In the genomic region with DNA sequence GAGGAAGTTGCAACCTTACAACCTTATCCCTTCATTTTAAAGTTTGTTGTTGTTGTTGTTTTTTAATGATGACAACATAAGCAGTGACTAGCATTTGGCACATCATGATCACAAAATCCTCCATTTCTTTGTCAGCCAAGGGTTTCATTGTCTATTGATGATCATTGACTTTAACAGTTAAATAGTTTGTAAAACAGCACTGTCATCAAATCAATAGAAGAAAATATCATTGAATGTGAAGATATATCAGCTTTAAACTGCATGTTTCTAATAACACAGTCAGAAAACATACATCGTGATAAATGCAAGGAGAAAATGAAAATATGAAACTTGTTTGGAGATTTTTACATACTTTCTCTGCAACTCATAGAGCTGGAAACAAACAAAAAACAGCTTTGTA, we compare ENCODE assay signal across 22 cellular contexts.
DNase-seq lines count a peak whose midpoint lies in the region; ATAC-seq, FAIRE-seq and TF ChIP-seq lines count a peak whose summit lies in the region.
"Had no signal": no experiment of that assay in that cellular context is flagged by ENCODE, and none has a peak within 500 bp of the region (broad histone marks: within the 10 kb centered on the region; RNA-seq: fewer than 3 reads in every experiment).

No MANE protein-coding gene starts in this region.

- CTCF ChIA-PET in A549 (lab: Yijun Ruan, JAX) (no interaction called here), IMR-90 (lab: Yijun Ruan, JAX) (no interaction called here)
- CTCF ChIA-PET in activated CD8-positive, alpha-beta memory T cell treated with anti-CD3 and anti-CD28 coated beads, Interleukin-2, amount 10 ng/mL, durations not matched to agents 7 days and 5 days (lab: Charles Lee) = no interaction called here

- H3K18ac ChIP-seq in IMR-90 (ENCODE audit: low read depth, low read length) = no peak overlapping the region

- H3K56ac ChIP-seq in IMR-90 (ENCODE audit: extremely low read depth, insufficient read depth, low read length) = no peak overlapping the region

- no peak for DNase-seq in A549 (ENCODE audit: low read depth in 1 of 2, low spot score in 1 of 2)
- no peak for DNase-seq in IMR-90
- DNase-seq in activated CD8-positive, alpha-beta memory T cell treated with anti-CD3 and anti-CD28 coated beads, Interleukin-2, amount 10 ng/mL, durations not matched to agents 7 days and 5 days = no peak
- DNase-seq: 8988T; AML-193; Caco-2; Calu3; CD4-positive, alpha-beta T cell; CD8-positive, alpha-beta T cell; DMS79 treated with DMSO at 0.1 percent for 48 hours; GF-D8 had no signal

- H3K27ac ChIP-seq in A549 (no peak overlapping the region), IMR-90 (ENCODE audit: insufficient read depth, low read length) (no peak overlapping the region), OCI-LY3 (ENCODE audit: low read length) (no peak overlapping the region)
- H3K27ac ChIP-seq: BLaER1 treated with 17β-estradiol and CSF1 and Interleukin-3, amounts not matched to agents 10 nM and 100 nM; C4-2B had no signal

- no peak overlapping the region for H3K4ac ChIP-seq in IMR-90 (ENCODE audit: low read depth, low read length)

- H4K20me1 ChIP-seq in IMR-90 (ENCODE audit: insufficient read depth, low read length) = no peaks in the 10 kb centered on the region
- H4K20me1 ChIP-seq in OCI-LY3 (ENCODE audit: insufficient read depth, low read length) = no peaks in the 10 kb centered on the region
- H4K20me1 ChIP-seq: BLaER1 treated with 17β-estradiol and CSF1 and Interleukin-3, amounts not matched to agents 10 nM and 100 nM had no signal

- dilution Hi-C loops in IMR-90 (cut with HindIII; ENCODE audit: low sequenced_read_pairs, unreplicated experiment) = no loop called here

- H3K4me2 ChIP-seq in A549 (no peak overlapping the region), IMR-90 (ENCODE audit: low read depth, low read length) (no peak overlapping the region), OCI-LY3 (ENCODE audit: low read length) (no peak overlapping the region)
- H3K4me2 ChIP-seq: BLaER1 treated with 17β-estradiol and CSF1 and Interleukin-3, amounts not matched to agents 10 nM and 100 nM had no signal

- H3K23ac ChIP-seq in IMR-90 (ENCODE audit: low read depth, low read length) = no peak overlapping the region

- intact Hi-C loops in IMR-90 (cut with micrococcal nuclease) = no loop called here

- TF ChIP-seq EP300 in A549 (IDR thresholded peaks at IDR 0.05) = no peak

- H3K4me1 Mint-ChIP-seq in activated CD8-positive, alpha-beta memory T cell treated with anti-CD3 and anti-CD28 coated beads, Interleukin-2, amount 10 ng/mL, durations not matched to agents 7 days and 5 days = no peaks in the 10 kb centered on the region
- H3K4me1 Mint-ChIP-seq: B cell had no signal

- H2AFZ ChIP-seq in IMR-90 (replicated peaks; ENCODE audit: low read length, poor library complexity) = no peak overlapping the region
- 0 out of 2 replicates have a peak overlapping the region, but pooled peaks have one; percentile 4 for H2AFZ ChIP-seq in OCI-LY3 (ENCODE audit: low read depth, low read length)

- TF ChIP-seq CTCF in A549 (IDR thresholded peaks at IDR 0.05) (no peak), IMR-90 (conservative IDR thresholded peaks at IDR 0.05; ENCODE audit: low read depth, low read length) (no peak), OCI-LY3 (IDR thresholded peaks at IDR 0.05; ENCODE audit: low read depth, low read length) (no peak)

- in situ Hi-C loops in IMR-90 (cut with MboI; ENCODE audit: low sequenced_read_pairs) = no loop called here

- H3K36me3 Mint-ChIP-seq in activated CD8-positive, alpha-beta memory T cell treated with anti-CD3 and anti-CD28 coated beads, Interleukin-2, amount 10 ng/mL, durations not matched to agents 7 days and 5 days = no peaks in the 10 kb centered on the region
- H3K36me3 Mint-ChIP-seq: CD8-positive, alpha-beta T cell had no signal

- no peak overlapping the region for H3K4me3 ChIP-seq in A549
- H3K4me3 ChIP-seq in IMR-90 (ENCODE audit: insufficient read depth, low read depth, low read length) = no peak overlapping the region
- no peak overlapping the region for H3K4me3 ChIP-seq in OCI-LY3 (ENCODE audit: low read length)
- H3K4me3 ChIP-seq: BLaER1 treated with 17β-estradiol and CSF1 and Interleukin-3, amounts not matched to agents 10 nM and 100 nM had no signal

- H2AK9ac ChIP-seq in IMR-90 (replicated peaks; ENCODE audit: low read depth, low read length, poor library complexity) = no peak overlapping the region

- no peak overlapping the region for H4K5ac ChIP-seq in IMR-90 (ENCODE audit: low read depth, low read length)

- POLR2A ChIA-PET in A549 (lab: Yijun Ruan, JAX) (no interaction called here), IMR-90 (lab: Charles Lee; ENCODE audit: unreplicated experiment) (no interaction called here)

- H2BK5ac ChIP-seq in IMR-90 (ENCODE audit: low read depth, low read length, poor library complexity, severe bottlenecking) = no peak overlapping the region

- TF ChIP-seq POLR2A in A549 (IDR thresholded peaks at IDR 0.05; ENCODE audit: low read length) = no peak
- TF ChIP-seq POLR2A in IMR-90 (IDR thresholded peaks at IDR 0.05; ENCODE audit: low read depth, low read length) = no peak

- H3K9me3 ChIP-seq in A549 (no peaks in the 10 kb centered on the region; the same call in 2 of the 3 replicates), IMR-90 (ENCODE audit: control insufficient read depth, insufficient read depth, low read length) (peaks cover 7% of the 10 kb centered on the region), OCI-LY3 (ENCODE audit: insufficient read depth, low read length) (no peaks in the 10 kb centered on the region)
- H3K9me3 ChIP-seq: BLaER1 treated with 17β-estradiol and CSF1 and Interleukin-3, amounts not matched to agents 10 nM and 100 nM; Caco-2 had no signal

- no peaks in the 10 kb centered on the region for H3K79me2 ChIP-seq in OCI-LY3 (ENCODE audit: low read length)

- TF ChIP-seq RAD21 in A549 (conservative IDR thresholded peaks at IDR 0.05 in 1 of 2, IDR thresholded peaks at IDR 0.05 in 1 of 2) (no peak), IMR-90 (IDR thresholded peaks at IDR 0.05; ENCODE audit: low read length) (no peak)

- no TSS peak for BruUV-seq in IMR-90 (replicated peaks; lab: Mats Ljungman, UMichigan)

- H2BK120ac ChIP-seq in IMR-90 (ENCODE audit: low read depth, low read length) = no peak overlapping the region

- H3K4me1 ChIP-seq in A549 = no peaks in the 10 kb centered on the region
- no peaks in the 10 kb centered on the region for H3K4me1 ChIP-seq in IMR-90 (ENCODE audit: control insufficient read depth, insufficient read depth, low read length)
- H3K4me1 ChIP-seq in OCI-LY3 (ENCODE audit: low read length) = no peaks in the 10 kb centered on the region
- H3K4me1 ChIP-seq: BLaER1 treated with 17β-estradiol and CSF1 and Interleukin-3, amounts not matched to agents 10 nM and 100 nM had no signal

- H3K27me3 ChIP-seq in IMR-90 (ENCODE audit: control insufficient read depth, insufficient read depth, low read length) (no peaks in the 10 kb centered on the region), OCI-LY3 (ENCODE audit: low read depth, low read length) (no peaks in the 10 kb centered on the region)
- H3K27me3 ChIP-seq: BLaER1 treated with 17β-estradiol and CSF1 and Interleukin-3, amounts not matched to agents 10 nM and 100 nM had no signal

- FAIRE-seq in A549 (lab: Jason Lieb, UNC) = no peak
- FAIRE-seq: A204.1, D721Med, G401.6, GM12891, GM19239 had no signal

- ATAC-seq in A549 (no peak), IMR-90 (ENCODE audit: low read depth) (no peak), GM19328 (IDR thresholded peaks at IDR 0.05; ENCODE audit: unreplicated experiment) (no peak), GM21737 (IDR thresholded peaks at IDR 0.05; ENCODE audit: unreplicated experiment) (no peak)
- ATAC-seq in activated CD8-positive, alpha-beta memory T cell treated with anti-CD3 and anti-CD28 coated beads, Interleukin-2, amount 10 ng/mL, durations not matched to agents 7 days and 5 days = no peak
- ATAC-seq: CD8-positive, alpha-beta T cell had no signal

- H3K9me3 Mint-ChIP-seq in activated CD8-positive, alpha-beta memory T cell treated with anti-CD3 and anti-CD28 coated beads, Interleukin-2, amount 10 ng/mL, durations not matched to agents 7 days and 5 days (ENCODE audit: low read depth) = peaks cover 4% of the 10 kb centered on the region

- H2AK5ac ChIP-seq in IMR-90 (ENCODE audit: low read depth, low read length) = no peak overlapping the region

- 0% methylated on average over 1 of the region's 1 CpG for whole genome bisulfite sequencing in A549 (ENCODE audit: missing lambda C conversion rate)
- WGBS in IMR-90 (ENCODE audit: extremely low coverage in 2 of 2, insufficient read length in 1 of 2), 2 experiments = no CpG with 5 or more reads among the region's 1 CpG

- H3K27me3 Mint-ChIP-seq in activated CD8-positive, alpha-beta memory T cell treated with anti-CD3 and anti-CD28 coated beads, Interleukin-2, amount 10 ng/mL, durations not matched to agents 7 days and 5 days = no peaks in the 10 kb centered on the region
- H3K27me3 Mint-ChIP-seq: B cell; CD4-positive, alpha-beta T cell had no signal

- H2BK15ac ChIP-seq in IMR-90 (ENCODE audit: low read depth, low read length) = no peak overlapping the region

- H3K4me3 Mint-ChIP-seq in activated CD8-positive, alpha-beta memory T cell treated with anti-CD3 and anti-CD28 coated beads, Interleukin-2, amount 10 ng/mL, durations not matched to agents 7 days and 5 days = no peak overlapping the region
- H3K4me3 Mint-ChIP-seq: B cell; CD4-positive, alpha-beta T cell; CD8-positive, alpha-beta T cell had no signal

- no peaks in the 10 kb centered on the region for H3K9me1 ChIP-seq in IMR-90 (ENCODE audit: insufficient read depth, low read length)

- no peak overlapping the region for H4K8ac ChIP-seq in IMR-90 (ENCODE audit: low read depth in 2 of 2, low read length in 2 of 2)

- H3K36me3 ChIP-seq in IMR-90 (ENCODE audit: control insufficient read depth, insufficient read depth, low read length) = no peaks in the 10 kb centered on the region
- H3K36me3 ChIP-seq in OCI-LY3 (replicated peaks; ENCODE audit: low read depth, low read length) = no peaks in the 10 kb centered on the region
- H3K36me3 ChIP-seq: BLaER1 treated with 17β-estradiol and CSF1 and Interleukin-3, amounts not matched to agents 10 nM and 100 nM had no signal

- H3K9ac ChIP-seq in IMR-90 (ENCODE audit: low read depth, low read length) (no peak overlapping the region), OCI-LY3 (ENCODE audit: low read length) (no peak overlapping the region)
- H3K9ac ChIP-seq: BLaER1 treated with 17β-estradiol and CSF1 and Interleukin-3, amounts not matched to agents 10 nM and 100 nM had no signal

- H3K27ac Mint-ChIP-seq in activated CD8-positive, alpha-beta memory T cell treated with anti-CD3 and anti-CD28 coated beads, Interleukin-2, amount 10 ng/mL, durations not matched to agents 7 days and 5 days = no peak overlapping the region
- H3K27ac Mint-ChIP-seq: B cell; CD4-positive, alpha-beta T cell; CD8-positive, alpha-beta T cell had no signal

- H2BK20ac ChIP-seq in IMR-90 (ENCODE audit: low read depth, low read length) = no peak overlapping the region

- H4K91ac ChIP-seq in IMR-90 (ENCODE audit: insufficient read depth, low read depth, low read length) = no peak overlapping the region

- H3K79me1 ChIP-seq in IMR-90 (ENCODE audit: low read depth in 1 of 2, low read length in 2 of 2) = no peaks in the 10 kb centered on the region

- no peak overlapping the region for H3K14ac ChIP-seq in IMR-90 (replicated peaks; ENCODE audit: low read depth, low read length)

TF ChIP-seq in A549, 52 proteins besides CTCF, POLR2A, EP300 and RAD21 (continues in another document):
- peak; percentile 52 for TF ChIP-seq MAFK (IDR thresholded peaks at IDR 0.05; ENCODE audit: partially characterized antibody)
